In genomic region chr1:154546264-154547043, GRCh38 we compare ENCODE assay signal across 8 cellular contexts. TPM values are rescaled to one million over a fixed set of nuclear protein-coding genes. Genes with fewer than 3 reads are reported as not detected.
A peak's percentile ranks its signal among the peaks of the same experiment; 100 is the strongest.
DNase-seq lines count a peak whose midpoint lies in the region; ATAC-seq, FAIRE-seq and TF ChIP-seq lines count a peak whose summit lies in the region.

No MANE protein-coding gene starts in this region.

- H3K4me3 ChIP-seq in breast epithelium = no peak overlapping the region

- peak overlapping the region; percentile 20 to 30 for H3K27ac ChIP-seq in breast epithelium

- H3K9me3 ChIP-seq in breast epithelium = no peaks in the 10 kb centered on the region

- intact Hi-C loops in breast epithelium (cut with DNase I; ENCODE audit: low total_unique reads) = loop anchor here (5.0 kb wide), 1 partner anchor 819 kb away; the partner anchor contains the start of gene INTS3

- no peak for ATAC-seq in GM18867 (IDR thresholded peaks at IDR 0.05; ENCODE audit: unreplicated experiment)

- peak; percentile 24 for FAIRE-seq in GM12892 (lab: Jason Lieb, UNC)

- TF ChIP-seq CTCF in breast epithelium (IDR thresholded peaks at IDR 0.05) = peak in 2 of 3 donors; percentile 38 to 49

- no peak for TF ChIP-seq POLR2A in GM12892 (IDR thresholded peaks at IDR 0.05; ENCODE audit: low read depth, low read length)
- TF ChIP-seq POLR2A in breast epithelium (IDR thresholded peaks at IDR 0.05) = no peak

- peaks cover 8% of the 10 kb centered on the region for H3K36me3 ChIP-seq in breast epithelium

- H3K27me3 ChIP-seq in breast epithelium = no peaks in the 10 kb centered on the region

- peak; percentile 81 for DNase-seq in 8988T
- DNase-seq in GM12892 (ENCODE audit: insufficient read length) = peak; percentile 67
- DNase-seq in NCI-H2171 treated with DMSO at 0.1 percent for 48 hours (lab: John Stamatoyannopoulos, UW) = peak; percentile 45
- peak; percentile 72 for DNase-seq in UCSD-AML1 (lab: John Stamatoyannopoulos, UW; ENCODE audit: unreplicated experiment)
- no peak for DNase-seq in breast epithelium (ENCODE audit: low spot score in 2 of 2)
- DNase-seq in kidney glomerular epithelial cell (lab: John Stamatoyannopoulos, UW) = peak; percentile 59
- DNase-seq in stimulated activated CD4-positive, alpha-beta T cell treated with anti-CD3 and anti-CD28 coated beads, Interleukin-4, amount 100 ng/mL, for 48 hours (ENCODE audit: low read depth in 2 of 2) = peak; percentile 50 to 51

- peaks cover 0 to 6% of the 10 kb centered on the region in 2 donors for H3K4me1 ChIP-seq in breast epithelium

RNA-seq across cellular contexts. Expression of gene UBE2Q1, which starts 12.0 kb away (rescaled TPM):
- polyA plus RNA-seq in GM12892 (2012; ENCODE audit: missing spikeins) = 48.5 TPM
- total RNA-seq in breast epithelium = 10 to 100 TPM; 27.7 to 33.3 (median 30.2) TPM

RNA-seq across cellular contexts. Expression of gene CHRNB2, which starts 21.1 kb away (rescaled TPM):
- polyA plus RNA-seq in GM12892 (2012; ENCODE audit: missing spikeins) = 0.76 TPM
- total RNA-seq in breast epithelium = 1 to 10 TPM in 1 of 3 donors, under 1 TPM in 2; 0.16 to 1.3 (median 0.73) TPM

RNA-seq across cellular contexts. Expression of gene SHE, which starts 44.2 kb away (rescaled TPM):
- polyA plus RNA-seq in GM12892 (2012; ENCODE audit: missing spikeins) = 0.21 TPM
- total RNA-seq in breast epithelium = 10 to 100 TPM in 2 of 3 donors, 1 to 10 TPM in 1; 6.3 to 21.3 (median 21.3) TPM

RNA-seq across cellular contexts. Expression of gene TDRD10, which starts 44.4 kb away (rescaled TPM):
- 0.19 TPM for polyA plus RNA-seq in GM12892 (2012; ENCODE audit: missing spikeins)
- total RNA-seq in breast epithelium = 1 to 10 TPM; 2.9 to 5.6 (median 5.6) TPM

Comparison
In these comparisons a context has a peak if more than half of its experiments do, and no peak if none do; other contexts are left out.
1. DNase-seq: peak in 8988T (single experiment), GM12892 (single experiment), NCI-H2171 treated with DMSO at 0.1 percent for 48 hours (single experiment), UCSD-AML1 (single experiment), kidney glomerular epithelial cell (single experiment) and stimulated activated CD4-positive, alpha-beta T cell treated with anti-CD3 and anti-CD28 coated beads, Interleukin-4, amount 100 ng/mL, for 48 hours (2 of 2); none in breast epithelium (0 of 2).